16 cellular contexts compared by ENCODE assay signal in genomic region chr18:66316708-66317107, GRCh38.
A peak's percentile ranks its signal among the peaks of the same experiment; 100 is the strongest.
DNase-seq lines count a peak whose midpoint lies in the region; ATAC-seq and TF ChIP-seq lines count a peak whose summit lies in the region.
"Had no signal": no experiment of that assay in that cellular context is flagged by ENCODE, and none has a peak within 500 bp of the region (broad histone marks: within the 10 kb centered on the region; RNA-seq: fewer than 3 reads in every experiment).

No MANE protein-coding gene starts in this region.

- H3K27me3 ChIP-seq in NT2/D1 (ENCODE audit: insufficient read depth, insufficient read length) (no peaks in the 10 kb centered on the region), neural progenitor cell (no peaks in the 10 kb centered on the region)
- H3K27me3 ChIP-seq: BLaER1 treated with 17β-estradiol and CSF1 and Interleukin-3, amounts not matched to agents 10 nM and 100 nM had no signal

- H3K9me3 ChIP-seq in NT2/D1 (ENCODE audit: insufficient read depth, low read length): no peaks in the 10 kb centered on the region
- no peaks in the 10 kb centered on the region for H3K9me3 ChIP-seq in neural progenitor cell (ENCODE audit: low read depth)
- H3K9me3 ChIP-seq: A549; BLaER1 treated with 17β-estradiol and CSF1 and Interleukin-3, amounts not matched to agents 10 nM and 100 nM had no signal

- H3K27ac ChIP-seq in neural progenitor cell: no peak overlapping the region
- H3K27ac ChIP-seq: A549; BLaER1 treated with 17β-estradiol and CSF1 and Interleukin-3, amounts not matched to agents 10 nM and 100 nM had no signal

- H3K4me3 Mint-ChIP-seq in neural progenitor cell: no peak overlapping the region
- H3K4me3 Mint-ChIP-seq in stimulated activated effector memory CD8-positive, alpha-beta T cell treated with anti-CD3 and anti-CD28 coated beads, Interleukin-12 subunit alpha, Interleukin-12 subunit beta, amount 100 ng/mL, for 72 hours: no peak overlapping the region

- H3F3A ChIP-seq in neural progenitor cell (ENCODE audit: low read depth): no peaks in the 10 kb centered on the region

- H3K4me1 Mint-ChIP-seq in neural progenitor cell: peaks cover 15% of the 10 kb centered on the region
- H3K4me1 Mint-ChIP-seq in stimulated activated effector memory CD8-positive, alpha-beta T cell treated with anti-CD3 and anti-CD28 coated beads, Interleukin-12 subunit alpha, Interleukin-12 subunit beta, amount 100 ng/mL, for 72 hours: no peaks in the 10 kb centered on the region

- DNase-seq in HT1080 (ENCODE audit: low read depth) (peak; percentile 13), NT2/D1 (ENCODE audit: low read depth, low spot score) (peak; percentile 40), iPS DF 19.7 (ENCODE audit: low read depth, low spot score) (peak; percentile 25), neural progenitor cell (ENCODE audit: low spot score) (peak; percentile 1), posterior cingulate gyrus (no peak), ecto neural progenitor cell (ENCODE audit: low spot score) (no peak), foreskin fibroblast (no peak)
- DNase-seq in stimulated activated effector memory CD8-positive, alpha-beta T cell treated with anti-CD3 and anti-CD28 coated beads, Interleukin-12 subunit alpha, Interleukin-12 subunit beta, amount 100 ng/mL, for 72 hours (ENCODE audit: low spot score in 2 of 2): no peak
- DNase-seq: GDM1, NCI-H1105 treated with DMSO at 0.1 percent for 48 hours, NCI-H1930, NCI-H446 treated with DMSO at 0.1 percent for 48 hours, NCI-H82 had no signal

- no peak overlapping the region for H2AFZ ChIP-seq in neural progenitor cell (replicated peaks)

- H3K27ac Mint-ChIP-seq in neural progenitor cell: peak overlapping the region; percentile 51
- H3K27ac Mint-ChIP-seq in stimulated activated effector memory CD8-positive, alpha-beta T cell treated with anti-CD3 and anti-CD28 coated beads, Interleukin-12 subunit alpha, Interleukin-12 subunit beta, amount 100 ng/mL, for 72 hours: no peak overlapping the region

- TF ChIP-seq CTCF in neural progenitor cell (IDR thresholded peaks at IDR 0.05) (no peak), foreskin fibroblast (IDR thresholded peaks at IDR 0.05; ENCODE audit: low read depth, low read length) (no peak)

- no peak for ATAC-seq in stimulated activated effector memory CD8-positive, alpha-beta T cell treated with anti-CD3 and anti-CD28 coated beads, Interleukin-12 subunit alpha, Interleukin-12 subunit beta, amount 100 ng/mL, for 72 hours
- ATAC-seq: A549, Panc1 had no signal

- H3K36me3 ChIP-seq in NT2/D1 (ENCODE audit: insufficient read depth, insufficient read length, low read length) (no peaks in the 10 kb centered on the region), neural progenitor cell (no peaks in the 10 kb centered on the region)
- H3K36me3 ChIP-seq: BLaER1 treated with 17β-estradiol and CSF1 and Interleukin-3, amounts not matched to agents 10 nM and 100 nM had no signal

- no peaks in the 10 kb centered on the region for H3K79me2 ChIP-seq in neural progenitor cell (ENCODE audit: low read depth)

- H3K4me3 ChIP-seq in NT2/D1 (ENCODE audit: insufficient read length, low read depth) (no peak overlapping the region), neural progenitor cell (no peak overlapping the region), foreskin fibroblast (ENCODE audit: low read depth in 1 of 2, low read length in 2 of 2) (no peak overlapping the region)
- H3K4me3 ChIP-seq: A549; BLaER1 treated with 17β-estradiol and CSF1 and Interleukin-3, amounts not matched to agents 10 nM and 100 nM had no signal

- no peak overlapping the region for H3K4me2 ChIP-seq in neural progenitor cell
- H3K4me2 ChIP-seq: A549; BLaER1 treated with 17β-estradiol and CSF1 and Interleukin-3, amounts not matched to agents 10 nM and 100 nM had no signal

- intact Hi-C loops in posterior cingulate gyrus (cut with DNase I): no loop called here

- H3K9ac ChIP-seq in NT2/D1 (ENCODE audit: insufficient read length, low read depth): no peak overlapping the region
- no peak overlapping the region for H3K9ac ChIP-seq in neural progenitor cell
- H3K9ac ChIP-seq: BLaER1 treated with 17β-estradiol and CSF1 and Interleukin-3, amounts not matched to agents 10 nM and 100 nM had no signal

- H3K36me3 Mint-ChIP-seq in neural progenitor cell: no peaks in the 10 kb centered on the region
- no peaks in the 10 kb centered on the region for H3K36me3 Mint-ChIP-seq in stimulated activated effector memory CD8-positive, alpha-beta T cell treated with anti-CD3 and anti-CD28 coated beads, Interleukin-12 subunit alpha, Interleukin-12 subunit beta, amount 100 ng/mL, for 72 hours

- H4K20me1 ChIP-seq in neural progenitor cell (ENCODE audit: low read depth): no peaks in the 10 kb centered on the region
- H4K20me1 ChIP-seq: BLaER1 treated with 17β-estradiol and CSF1 and Interleukin-3, amounts not matched to agents 10 nM and 100 nM had no signal

- H3K9me3 Mint-ChIP-seq in neural progenitor cell: no peaks in the 10 kb centered on the region
- H3K9me3 Mint-ChIP-seq in stimulated activated effector memory CD8-positive, alpha-beta T cell treated with anti-CD3 and anti-CD28 coated beads, Interleukin-12 subunit alpha, Interleukin-12 subunit beta, amount 100 ng/mL, for 72 hours: peaks cover 23% of the 10 kb centered on the region

- H3K4me1 ChIP-seq in NT2/D1 (ENCODE audit: insufficient read depth, insufficient read length) (no peaks in the 10 kb centered on the region), neural progenitor cell (peaks cover 11% of the 10 kb centered on the region)
- H3K4me1 ChIP-seq: A549; BLaER1 treated with 17β-estradiol and CSF1 and Interleukin-3, amounts not matched to agents 10 nM and 100 nM had no signal

- H3K27me3 Mint-ChIP-seq in neural progenitor cell (ENCODE audit: insufficient read depth, low read depth): no peaks in the 10 kb centered on the region

Comparison
In these comparisons a context has a peak if more than half of its experiments do, and no peak if none do; other contexts are left out.
1. DNase-seq: peak in HT1080 (single experiment), NT2/D1 (single experiment), iPS DF 19.7 (single experiment) and neural progenitor cell (single experiment); none in posterior cingulate gyrus (0 of 10), ecto neural progenitor cell (single experiment), foreskin fibroblast (0 of 2) and stimulated activated effector memory CD8-positive, alpha-beta T cell treated with anti-CD3 and anti-CD28 coated beads, Interleukin-12 subunit alpha, Interleukin-12 subunit beta, amount 100 ng/mL, for 72 hours (0 of 2).